In genomic region chr10:79073784-79074432, GRCh38 we compare ENCODE assay signal across 1 cellular context.
TF ChIP-seq lines count a peak whose summit lies in the region.

No MANE protein-coding gene starts in this region.

TF ChIP-seq in K562, 482 proteins besides CTCF, POLR2A, EP300 and RAD21 (continues in another document):
- TF ChIP-seq, protein P1, sequence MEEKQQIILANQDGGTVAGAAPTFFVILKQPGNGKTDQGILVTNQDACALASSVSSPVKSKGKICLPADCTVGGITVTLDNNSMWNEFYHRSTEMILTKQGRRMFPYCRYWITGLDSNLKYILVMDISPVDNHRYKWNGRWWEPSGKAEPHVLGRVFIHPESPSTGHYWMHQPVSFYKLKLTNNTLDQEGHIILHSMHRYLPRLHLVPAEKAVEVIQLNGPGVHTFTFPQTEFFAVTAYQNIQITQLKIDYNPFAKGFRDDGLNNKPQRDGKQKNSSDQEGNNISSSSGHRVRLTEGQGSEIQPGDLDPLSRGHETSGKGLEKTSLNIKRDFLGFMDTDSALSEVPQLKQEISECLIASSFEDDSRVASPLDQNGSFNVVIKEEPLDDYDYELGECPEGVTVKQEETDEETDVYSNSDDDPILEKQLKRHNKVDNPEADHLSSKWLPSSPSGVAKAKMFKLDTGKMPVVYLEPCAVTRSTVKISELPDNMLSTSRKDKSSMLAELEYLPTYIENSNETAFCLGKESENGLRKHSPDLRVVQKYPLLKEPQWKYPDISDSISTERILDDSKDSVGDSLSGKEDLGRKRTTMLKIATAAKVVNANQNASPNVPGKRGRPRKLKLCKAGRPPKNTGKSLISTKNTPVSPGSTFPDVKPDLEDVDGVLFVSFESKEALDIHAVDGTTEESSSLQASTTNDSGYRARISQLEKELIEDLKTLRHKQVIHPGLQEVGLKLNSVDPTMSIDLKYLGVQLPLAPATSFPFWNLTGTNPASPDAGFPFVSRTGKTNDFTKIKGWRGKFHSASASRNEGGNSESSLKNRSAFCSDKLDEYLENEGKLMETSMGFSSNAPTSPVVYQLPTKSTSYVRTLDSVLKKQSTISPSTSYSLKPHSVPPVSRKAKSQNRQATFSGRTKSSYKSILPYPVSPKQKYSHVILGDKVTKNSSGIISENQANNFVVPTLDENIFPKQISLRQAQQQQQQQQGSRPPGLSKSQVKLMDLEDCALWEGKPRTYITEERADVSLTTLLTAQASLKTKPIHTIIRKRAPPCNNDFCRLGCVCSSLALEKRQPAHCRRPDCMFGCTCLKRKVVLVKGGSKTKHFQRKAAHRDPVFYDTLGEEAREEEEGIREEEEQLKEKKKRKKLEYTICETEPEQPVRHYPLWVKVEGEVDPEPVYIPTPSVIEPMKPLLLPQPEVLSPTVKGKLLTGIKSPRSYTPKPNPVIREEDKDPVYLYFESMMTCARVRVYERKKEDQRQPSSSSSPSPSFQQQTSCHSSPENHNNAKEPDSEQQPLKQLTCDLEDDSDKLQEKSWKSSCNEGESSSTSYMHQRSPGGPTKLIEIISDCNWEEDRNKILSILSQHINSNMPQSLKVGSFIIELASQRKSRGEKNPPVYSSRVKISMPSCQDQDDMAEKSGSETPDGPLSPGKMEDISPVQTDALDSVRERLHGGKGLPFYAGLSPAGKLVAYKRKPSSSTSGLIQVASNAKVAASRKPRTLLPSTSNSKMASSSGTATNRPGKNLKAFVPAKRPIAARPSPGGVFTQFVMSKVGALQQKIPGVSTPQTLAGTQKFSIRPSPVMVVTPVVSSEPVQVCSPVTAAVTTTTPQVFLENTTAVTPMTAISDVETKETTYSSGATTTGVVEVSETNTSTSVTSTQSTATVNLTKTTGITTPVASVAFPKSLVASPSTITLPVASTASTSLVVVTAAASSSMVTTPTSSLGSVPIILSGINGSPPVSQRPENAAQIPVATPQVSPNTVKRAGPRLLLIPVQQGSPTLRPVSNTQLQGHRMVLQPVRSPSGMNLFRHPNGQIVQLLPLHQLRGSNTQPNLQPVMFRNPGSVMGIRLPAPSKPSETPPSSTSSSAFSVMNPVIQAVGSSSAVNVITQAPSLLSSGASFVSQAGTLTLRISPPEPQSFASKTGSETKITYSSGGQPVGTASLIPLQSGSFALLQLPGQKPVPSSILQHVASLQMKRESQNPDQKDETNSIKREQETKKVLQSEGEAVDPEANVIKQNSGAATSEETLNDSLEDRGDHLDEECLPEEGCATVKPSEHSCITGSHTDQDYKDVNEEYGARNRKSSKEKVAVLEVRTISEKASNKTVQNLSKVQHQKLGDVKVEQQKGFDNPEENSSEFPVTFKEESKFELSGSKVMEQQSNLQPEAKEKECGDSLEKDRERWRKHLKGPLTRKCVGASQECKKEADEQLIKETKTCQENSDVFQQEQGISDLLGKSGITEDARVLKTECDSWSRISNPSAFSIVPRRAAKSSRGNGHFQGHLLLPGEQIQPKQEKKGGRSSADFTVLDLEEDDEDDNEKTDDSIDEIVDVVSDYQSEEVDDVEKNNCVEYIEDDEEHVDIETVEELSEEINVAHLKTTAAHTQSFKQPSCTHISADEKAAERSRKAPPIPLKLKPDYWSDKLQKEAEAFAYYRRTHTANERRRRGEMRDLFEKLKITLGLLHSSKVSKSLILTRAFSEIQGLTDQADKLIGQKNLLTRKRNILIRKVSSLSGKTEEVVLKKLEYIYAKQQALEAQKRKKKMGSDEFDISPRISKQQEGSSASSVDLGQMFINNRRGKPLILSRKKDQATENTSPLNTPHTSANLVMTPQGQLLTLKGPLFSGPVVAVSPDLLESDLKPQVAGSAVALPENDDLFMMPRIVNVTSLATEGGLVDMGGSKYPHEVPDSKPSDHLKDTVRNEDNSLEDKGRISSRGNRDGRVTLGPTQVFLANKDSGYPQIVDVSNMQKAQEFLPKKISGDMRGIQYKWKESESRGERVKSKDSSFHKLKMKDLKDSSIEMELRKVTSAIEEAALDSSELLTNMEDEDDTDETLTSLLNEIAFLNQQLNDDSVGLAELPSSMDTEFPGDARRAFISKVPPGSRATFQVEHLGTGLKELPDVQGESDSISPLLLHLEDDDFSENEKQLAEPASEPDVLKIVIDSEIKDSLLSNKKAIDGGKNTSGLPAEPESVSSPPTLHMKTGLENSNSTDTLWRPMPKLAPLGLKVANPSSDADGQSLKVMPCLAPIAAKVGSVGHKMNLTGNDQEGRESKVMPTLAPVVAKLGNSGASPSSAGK (IDR thresholded peaks at IDR 0.05): no peak
- TF ChIP-seq ZNF146 (CRISPR knock-in tag; IDR thresholded peaks at IDR 0.05; ENCODE audit: unreplicated experiment) (no peak), ZNF668 (CRISPR knock-in tag; IDR thresholded peaks at IDR 0.05) (no peak), ZNF764 (CRISPR knock-in tag; IDR thresholded peaks at IDR 0.05; ENCODE audit: low read depth) (no peak), ZFP36 (IDR thresholded peaks at IDR 0.05; ENCODE audit: low read depth, low read length, partially characterized antibody) (no peak), ASH1L (IDR thresholded peaks at IDR 0.05; ENCODE audit: borderline replicate concordance, low read depth, partially characterized antibody) (no peak), ZBTB40 (IDR thresholded peaks at IDR 0.05) (no peak), ZBTB40 (CRISPR knock-in tag; IDR thresholded peaks at IDR 0.05) (no peak)
- TF ChIP-seq, protein P2, sequence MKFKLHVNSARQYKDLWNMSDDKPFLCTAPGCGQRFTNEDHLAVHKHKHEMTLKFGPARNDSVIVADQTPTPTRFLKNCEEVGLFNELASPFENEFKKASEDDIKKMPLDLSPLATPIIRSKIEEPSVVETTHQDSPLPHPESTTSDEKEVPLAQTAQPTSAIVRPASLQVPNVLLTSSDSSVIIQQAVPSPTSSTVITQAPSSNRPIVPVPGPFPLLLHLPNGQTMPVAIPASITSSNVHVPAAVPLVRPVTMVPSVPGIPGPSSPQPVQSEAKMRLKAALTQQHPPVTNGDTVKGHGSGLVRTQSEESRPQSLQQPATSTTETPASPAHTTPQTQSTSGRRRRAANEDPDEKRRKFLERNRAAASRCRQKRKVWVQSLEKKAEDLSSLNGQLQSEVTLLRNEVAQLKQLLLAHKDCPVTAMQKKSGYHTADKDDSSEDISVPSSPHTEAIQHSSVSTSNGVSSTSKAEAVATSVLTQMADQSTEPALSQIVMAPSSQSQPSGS (CRISPR knock-in tag; IDR thresholded peaks at IDR 0.05): no peak
- TF ChIP-seq, protein P3, sequence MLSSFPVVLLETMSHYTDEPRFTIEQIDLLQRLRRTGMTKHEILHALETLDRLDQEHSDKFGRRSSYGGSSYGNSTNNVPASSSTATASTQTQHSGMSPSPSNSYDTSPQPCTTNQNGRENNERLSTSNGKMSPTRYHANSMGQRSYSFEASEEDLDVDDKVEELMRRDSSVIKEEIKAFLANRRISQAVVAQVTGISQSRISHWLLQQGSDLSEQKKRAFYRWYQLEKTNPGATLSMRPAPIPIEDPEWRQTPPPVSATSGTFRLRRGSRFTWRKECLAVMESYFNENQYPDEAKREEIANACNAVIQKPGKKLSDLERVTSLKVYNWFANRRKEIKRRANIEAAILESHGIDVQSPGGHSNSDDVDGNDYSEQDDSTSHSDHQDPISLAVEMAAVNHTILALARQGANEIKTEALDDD (IDR thresholded peaks at IDR 0.05): no peak
